In genomic region chr6:53300656-53301551, GRCh38 we compare ENCODE assay signal across 7 cellular contexts. TPM values are rescaled to one million over a fixed set of nuclear protein-coding genes. Genes with fewer than 3 reads are reported as not detected.
DNase-seq lines count a peak whose midpoint lies in the region; ATAC-seq, FAIRE-seq and TF ChIP-seq lines count a peak whose summit lies in the region.

No MANE protein-coding gene starts in this region.

- H3K4me1 ChIP-seq in stomach smooth muscle (ENCODE audit: control insufficient read depth, insufficient read depth, low read length) (peaks cover 22% of the 10 kb centered on the region), kidney (ENCODE audit: control insufficient read depth in 1 of 2, insufficient read depth in 1 of 2, low read depth in 1 of 2, low read length in 2 of 2) (peaks cover 22 to 25% of the 10 kb centered on the region in 2 donors)

- H3K9me3 ChIP-seq in stomach smooth muscle (ENCODE audit: control insufficient read depth in 2 of 2, low read length in 2 of 2): no peaks in the 10 kb centered on the region
- no peaks in the 10 kb centered on the region for H3K9me3 ChIP-seq in kidney (ENCODE audit: control insufficient read depth in 1 of 2, low read length in 2 of 2)

- H3K27ac ChIP-seq in stomach smooth muscle (ENCODE audit: low read length) (peak overlapping the region; percentile 41), kidney (ENCODE audit: low read depth in 2 of 2, low read length in 2 of 2) (peak overlapping the region in 1 of 2 donors; percentile 41)

- no peaks in the 10 kb centered on the region for H3K27me3 ChIP-seq in stomach smooth muscle (ENCODE audit: control insufficient read depth in 1 of 2, insufficient read depth in 2 of 2, low read length in 2 of 2)

- no peak overlapping the region for H3K9ac ChIP-seq in stomach smooth muscle (ENCODE audit: low read length in 2 of 2)
- H3K9ac ChIP-seq in kidney (ENCODE audit: low read length in 2 of 2): no peak overlapping the region

- POLR2A ChIA-PET in activated naive CD8-positive, alpha-beta T cell treated with anti-CD3 and anti-CD28 coated beads, Interleukin-2, amount 10 ng/mL, durations not matched to agents 7 days and 5 days (lab: Charles Lee): interaction anchor here (0.9 to 4.0 kb wide), 5 partner anchors 11 to 59 kb away, joined by 3 to 17 read pairs (median 4); partner anchors contain the start of gene ELOVL5

- peak overlapping the region; percentile 18 for H3K4me3 Mint-ChIP-seq in activated naive CD8-positive, alpha-beta T cell treated with anti-CD3 and anti-CD28 coated beads, Interleukin-2, amount 10 ng/mL, durations not matched to agents 7 days and 5 days

- H3K36me3 ChIP-seq in stomach smooth muscle (ENCODE audit: control insufficient read depth in 2 of 2, insufficient read depth in 2 of 2, low read length in 2 of 2): no peaks in the 10 kb centered on the region
- no peaks in the 10 kb centered on the region for H3K36me3 ChIP-seq in kidney (ENCODE audit: control insufficient read depth in 1 of 2, insufficient read depth in 2 of 2, low read length in 2 of 2)

- H3K27ac Mint-ChIP-seq in activated naive CD8-positive, alpha-beta T cell treated with anti-CD3 and anti-CD28 coated beads, Interleukin-2, amount 10 ng/mL, durations not matched to agents 7 days and 5 days: peak overlapping the region; percentile 5

- H3K36me3 Mint-ChIP-seq in activated naive CD8-positive, alpha-beta T cell treated with anti-CD3 and anti-CD28 coated beads, Interleukin-2, amount 10 ng/mL, durations not matched to agents 7 days and 5 days: peaks cover 10% of the 10 kb centered on the region

- peaks cover 44% of the 10 kb centered on the region for H3K4me1 Mint-ChIP-seq in activated naive CD8-positive, alpha-beta T cell treated with anti-CD3 and anti-CD28 coated beads, Interleukin-2, amount 10 ng/mL, durations not matched to agents 7 days and 5 days

- intact Hi-C loops in kidney (cut with DNase I) (no loop called here), posterior vena cava (cut with DNase I) (no loop called here)

- no peaks in the 10 kb centered on the region for H3K27me3 Mint-ChIP-seq in activated naive CD8-positive, alpha-beta T cell treated with anti-CD3 and anti-CD28 coated beads, Interleukin-2, amount 10 ng/mL, durations not matched to agents 7 days and 5 days

- DNase-seq in NCI-H510A (lab: John Stamatoyannopoulos, UW): peak; percentile 52
- no peak for DNase-seq in activated naive CD8-positive, alpha-beta T cell treated with anti-CD3 and anti-CD28 coated beads, Interleukin-2, amount 10 ng/mL, durations not matched to agents 7 days and 5 days
- peak; percentile 69 to 74 for DNase-seq in hippocampal formation (lab: John Stamatoyannopoulos, UW)
- no peak for DNase-seq in EL
- no peak for DNase-seq in kidney
- DNase-seq in posterior vena cava (ENCODE audit: low spot score): no peak

- peak; percentile 16 for ATAC-seq in activated naive CD8-positive, alpha-beta T cell treated with anti-CD3 and anti-CD28 coated beads, Interleukin-2, amount 10 ng/mL, durations not matched to agents 7 days and 5 days (ENCODE audit: low read depth)

- no peak for FAIRE-seq in kidney (lab: Jason Lieb, UNC)

- H3K4me3 ChIP-seq in stomach smooth muscle (ENCODE audit: low read length in 2 of 2) (peak overlapping the region in 1 of 2 donors; percentile 22), kidney (ENCODE audit: low read length in 2 of 2) (no peak overlapping the region)

- H3K9me3 Mint-ChIP-seq in activated naive CD8-positive, alpha-beta T cell treated with anti-CD3 and anti-CD28 coated beads, Interleukin-2, amount 10 ng/mL, durations not matched to agents 7 days and 5 days: no peaks in the 10 kb centered on the region

- TF ChIP-seq CTCF in kidney (IDR thresholded peaks at IDR 0.05; ENCODE audit: borderline replicate concordance, extremely low read depth, insufficient read depth): no peak

RNA-seq across cellular contexts. Expression of gene ELOVL5, which starts 47.8 kb away (rescaled TPM):
- total RNA-seq in activated naive CD8-positive, alpha-beta T cell treated with anti-CD3 and anti-CD28 coated beads, Interleukin-2, amount 10 ng/mL, durations not matched to agents 7 days and 5 days: 100 to 1,000 TPM; 101 to 110 TPM
- 42.0 TPM for total RNA-seq in kidney
- polyA plus RNA-seq in kidney (ENCODE audit: insufficient read depth, low read depth, low replicate concordance): 20.5 TPM
- total RNA-seq in posterior vena cava: 10 to 100 TPM; 52.2 to 54.0 TPM

Comparison
In these comparisons a context has a peak if more than half of its experiments do, and no peak if none do; other contexts are left out.
1. DNase-seq: peak in NCI-H510A (single experiment) and hippocampal formation (2 of 2); none in activated naive CD8-positive, alpha-beta T cell treated with anti-CD3 and anti-CD28 coated beads, Interleukin-2, amount 10 ng/mL, durations not matched to agents 7 days and 5 days (single experiment), EL (single experiment), kidney (single experiment) and posterior vena cava (single experiment).